25 cellular contexts compared by ENCODE assay signal in genomic region chr1:186308264-186309060, GRCh38. TPM values are rescaled to one million over a fixed set of nuclear protein-coding genes. Genes with fewer than 3 reads are reported as not detected.
"Had no signal": no experiment of that assay in that cellular context is flagged by ENCODE, and none has a peak within 500 bp of the region (broad histone marks: within the 10 kb centered on the region; RNA-seq: fewer than 3 reads in every experiment).

No MANE protein-coding gene starts in this region.

- H3K27me3 Mint-ChIP-seq: memory B cell had no signal

- H3K4me3 ChIP-seq: body of pancreas, cardiac muscle cell, heart right ventricle, SK-N-MC, thyroid gland, upper lobe of right lung had no signal

- H3K27ac Mint-ChIP-seq: activated T-helper 1 cell treated with anti-CD3 and anti-CD28 coated beads, Interleukin-12 subunit alpha, Interleukin-12 subunit beta, Interleukin-2, Interleukin-4 antibody, amounts not matched to agents 30 ng/mL and 10 ng/mL and 1 ng/mL, durations not matched to agents 14 hours and 24 hours and 36 hours; memory B cell; nephron progenitor cell had no signal

- H3K4me3 Mint-ChIP-seq: activated T-helper 1 cell treated with anti-CD3 and anti-CD28 coated beads, Interleukin-12 subunit alpha, Interleukin-12 subunit beta, Interleukin-2, Interleukin-4 antibody, amounts not matched to agents 30 ng/mL and 10 ng/mL and 1 ng/mL, durations not matched to agents 14 hours and 24 hours and 36 hours; memory B cell; nephron progenitor cell had no signal

- H3K9me3 ChIP-seq: body of pancreas, heart right ventricle, thyroid gland, upper lobe of right lung had no signal

- H3K4me1 Mint-ChIP-seq: nephron progenitor cell had no signal

- ATAC-seq: body of pancreas, heart right ventricle, left colon had no signal

- H3K27me3 ChIP-seq: body of pancreas, cardiac muscle cell, heart right ventricle, thyroid gland, upper lobe of right lung had no signal

- DNase-seq: activated CD8-positive, alpha-beta memory T cell treated with anti-CD3 and anti-CD28 coated beads, Interleukin-2, amount 50 U/mL, for 48 hours; activated gamma-delta T cell treated with Interleukin-2 at 50 U/mL for 16 hours; anterior cingulate cortex; body of pancreas; foreskin fibroblast; heart right ventricle; left colon; nephron progenitor cell; nucleus accumbens; right cardiac atrium; stimulated activated CD4-positive, alpha-beta T cell treated with anti-CD3 and anti-CD28 coated beads, Interleukin-4, amount 100 ng/mL, for 24 hours; stimulated activated naive CD4-positive, alpha-beta T cell treated with Interleukin-2 at 50 U/mL for 16 hours; substantia nigra; thyroid gland; upper lobe of right lung had no signal

- H3K9me3 Mint-ChIP-seq: activated T-helper 1 cell treated with anti-CD3 and anti-CD28 coated beads, Interleukin-12 subunit alpha, Interleukin-12 subunit beta, Interleukin-2, Interleukin-4 antibody, amounts not matched to agents 30 ng/mL and 10 ng/mL and 1 ng/mL, durations not matched to agents 14 hours and 24 hours and 36 hours; memory B cell; nephron progenitor cell had no signal

- H3K4me1 ChIP-seq: body of pancreas, parathyroid adenoma, thyroid gland, upper lobe of right lung had no signal

- H3K27ac ChIP-seq: body of pancreas, cardiac muscle cell, heart right ventricle, parathyroid adenoma, SK-N-MC, thyroid gland, upper lobe of right lung had no signal

RNA-seq across cellular contexts. Expression of gene PRG4, which starts 12.4 kb away (rescaled TPM):
- total RNA-seq: cardiac muscle cell, cerebellum, epithelial cell of proximal tubule, fibroblast of lung, left colon, myocyte, pulmonary artery endothelial cell had no signal
- polyA plus RNA-seq: cardiac muscle cell had no signal
